In the genomic region with DNA sequence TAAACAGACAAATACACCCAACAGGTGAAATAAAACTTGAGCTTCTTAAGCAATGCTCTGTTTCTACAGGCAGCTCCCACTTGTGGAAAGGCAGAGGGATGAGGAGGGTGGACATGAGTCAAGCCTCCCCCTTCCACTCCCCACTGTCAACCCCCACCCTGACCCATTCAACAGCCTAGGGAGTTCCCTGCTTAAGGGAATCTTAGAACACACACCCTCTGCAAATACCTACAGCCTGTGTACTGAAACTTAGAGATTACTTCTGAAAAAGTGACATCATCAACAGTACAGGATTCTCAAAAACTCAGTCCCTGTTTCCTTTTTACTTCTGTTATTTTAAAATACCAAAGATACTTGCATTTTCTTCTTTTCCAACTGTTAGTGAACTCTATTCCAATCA, we compare ENCODE assay signal across 9 cellular contexts.
DNase-seq lines count a peak whose midpoint lies in the region; ATAC-seq, FAIRE-seq and TF ChIP-seq lines count a peak whose summit lies in the region.
"Had no signal": no experiment of that assay in that cellular context is flagged by ENCODE, and none has a peak within 500 bp of the region (broad histone marks: within the 10 kb centered on the region; RNA-seq: fewer than 3 reads in every experiment).

No MANE protein-coding gene starts in this region.

- no peaks in the 10 kb centered on the region for H3K9me3 ChIP-seq in SJCRH30 (replicated peaks)

- H3K36me3 Mint-ChIP-seq in progenitor cell of endocrine pancreas (ENCODE audit: insufficient read depth), result peaks cover 6% of the 10 kb centered on the region

- peaks cover 31% of the 10 kb centered on the region for H3K4me1 ChIP-seq in SJCRH30

- no peaks in the 10 kb centered on the region for H3K36me3 ChIP-seq in SJCRH30

- DNase-seq in GM18507 (ENCODE audit: extremely low spot score, insufficient read length, low read depth) (no peak), SJCRH30 (peak; percentile 21 to 39), mesenteric fat pad (ENCODE audit: low spot score) (peak; percentile 8), progenitor cell of endocrine pancreas (ENCODE audit: low spot score, unreplicated experiment) (no peak), NCI-H1048 (lab: John Stamatoyannopoulos, UW) (no peak)
- DNase-seq in stimulated activated CD4-positive, alpha-beta T cell treated with anti-CD3 and anti-CD28 coated beads, Interleukin-4, amount 100 ng/mL, for 4 hours, result no peak
- no peak for DNase-seq in stimulated activated CD8-positive, alpha-beta memory T cell treated with anti-CD3 and anti-CD28 coated beads, Interleukin-4, amount 100 ng/mL, for 48 hours

- H3K4me1 Mint-ChIP-seq in progenitor cell of endocrine pancreas (ENCODE audit: low read depth), result peaks cover 17% of the 10 kb centered on the region

- H3K4me3 Mint-ChIP-seq in progenitor cell of endocrine pancreas (ENCODE audit: low read depth), result no peak overlapping the region

- H3K27me3 Mint-ChIP-seq in progenitor cell of endocrine pancreas, result no peaks in the 10 kb centered on the region

- ATAC-seq in HG02798 (IDR thresholded peaks at IDR 0.05; ENCODE audit: poor library complexity, unreplicated experiment), result peak; percentile 63

- H3K27ac Mint-ChIP-seq in progenitor cell of endocrine pancreas, result no peak overlapping the region

- FAIRE-seq in GM18507 (lab: Jason Lieb, UNC), result peak; percentile 69
- FAIRE-seq: endothelial cell of umbilical vein had no signal

- peak overlapping the region; percentile 33; the same call in 1 of the 2 replicates for H3K27ac ChIP-seq in SJCRH30

- no peaks in the 10 kb centered on the region for H3K27me3 ChIP-seq in SJCRH30

- peak overlapping the region; percentile 10 for H3K4me3 ChIP-seq in SJCRH30

- no peak for TF ChIP-seq CTCF in progenitor cell of endocrine pancreas (IDR thresholded peaks at IDR 0.05; ENCODE audit: unreplicated experiment)

- H3K9me3 Mint-ChIP-seq in progenitor cell of endocrine pancreas (ENCODE audit: low read depth), result no peaks in the 10 kb centered on the region

Comparison
In these comparisons a context has a peak if more than half of its experiments do, and no peak if none do; other contexts are left out.
1. DNase-seq: peak in SJCRH30 (2 of 2) and mesenteric fat pad (single experiment); none in GM18507 (single experiment), stimulated activated CD4-positive, alpha-beta T cell treated with anti-CD3 and anti-CD28 coated beads, Interleukin-4, amount 100 ng/mL, for 4 hours (0 of 2), stimulated activated CD8-positive, alpha-beta memory T cell treated with anti-CD3 and anti-CD28 coated beads, Interleukin-4, amount 100 ng/mL, for 48 hours (single experiment), progenitor cell of endocrine pancreas (single experiment) and NCI-H1048 (single experiment).